In the genomic region with DNA sequence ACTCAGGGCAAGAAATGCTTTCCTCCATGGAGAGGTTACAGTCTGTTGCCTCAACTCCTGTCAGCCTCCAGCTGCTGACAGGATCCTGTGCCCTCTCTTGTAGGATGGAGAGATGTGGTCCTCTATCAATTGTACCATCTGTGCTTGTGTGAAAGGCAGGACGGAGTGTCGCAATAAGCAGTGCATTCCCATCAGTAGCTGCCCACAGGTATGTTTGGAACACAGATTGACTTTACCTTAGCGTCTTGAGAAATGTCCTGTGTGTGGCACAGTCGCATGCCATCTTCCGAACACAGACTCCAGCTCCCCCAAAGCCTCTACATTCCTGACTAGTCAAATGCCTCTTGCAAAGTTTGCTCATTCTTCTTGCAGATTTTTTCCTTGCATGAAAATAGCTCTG, we compare ENCODE assay signal across 27 cellular contexts.
DNase-seq lines count a peak whose midpoint lies in the region; TF ChIP-seq lines count a peak whose summit lies in the region.
"Had no signal": no experiment of that assay in that cellular context is flagged by ENCODE, and none has a peak within 500 bp of the region (broad histone marks: within the 10 kb centered on the region; RNA-seq: fewer than 3 reads in every experiment).

No MANE protein-coding gene starts in this region.

- intact Hi-C loops in mammary epithelial cell (cut with micrococcal nuclease) (no loop called here), colonic mucosa (cut with DNase I) (no loop called here)

- H3K9me3 Mint-ChIP-seq in T-helper 2 cell treated with Interferon-gamma antibody and Interleukin-4, amounts not matched to agents 5 μg/mL and 100 μg/mL, for 36 hours = no peaks in the 10 kb centered on the region
- H3K9me3 Mint-ChIP-seq: nephron had no signal

- 3% methylated on average over 5 of the region's 5 CpGs for WGBS in mammary epithelial cell (ENCODE audit: low coverage, missing lambda C conversion rate)

- CTCF ChIA-PET in mammary epithelial cell (lab: Charles Lee; ENCODE audit: low non-redundant PET) = no interaction called here

- H3K4me1 Mint-ChIP-seq in T-helper 2 cell treated with Interferon-gamma antibody and Interleukin-4, amounts not matched to agents 5 μg/mL and 100 μg/mL, for 36 hours (ENCODE audit: low read depth) = no peaks in the 10 kb centered on the region
- H3K4me1 Mint-ChIP-seq: T-cell had no signal

- DNase-seq in DMS 273 (lab: John Stamatoyannopoulos, UW; ENCODE audit: unreplicated experiment) = peak; percentile 76
- peak; percentile 18 for DNase-seq in M059J (ENCODE audit: low read depth)
- DNase-seq in mammary epithelial cell = peak; percentile 29
- DNase-seq in myocyte (ENCODE audit: low read depth) = peak; percentile 22
- DNase-seq in erythroblast (lab: John Stamatoyannopoulos, UW) = no peak
- DNase-seq in T-helper 2 cell treated with Interferon-gamma antibody and Interleukin-4, amounts not matched to agents 5 μg/mL and 100 μg/mL, for 36 hours (ENCODE audit: low spot score) = no peak
- DNase-seq in colonic mucosa = no peak
- DNase-seq: activated CD4-positive, alpha-beta T cell treated with anti-CD3 and anti-CD28 coated beads, Interleukin-2, amount 50 U/mL, for 4 hours; activated CD4-positive, CD25-positive, alpha-beta regulatory T cell; activated CD8-positive, alpha-beta memory T cell treated with anti-CD3 and anti-CD28 coated beads, Interleukin-2, amount 50 U/mL, for 48 hours; caudate nucleus; EL; mucosa of descending colon; NCI-H1092; NCI-H2029; NCI-H446; NCI-H774; retina; stimulated activated CD4-positive, alpha-beta T cell treated with anti-CD3 and anti-CD28 coated beads, Interleukin-2, amount 100 ng/mL, for 24 hours; T-cell; tibial artery had no signal

- H3K4me1 ChIP-seq in mammary epithelial cell (ENCODE audit: insufficient read depth, low read length) (peaks cover 8% of the 10 kb centered on the region), colonic mucosa (no peaks in the 10 kb centered on the region)
- H3K4me1 ChIP-seq: ascending aorta, SJSA1, tibial artery had no signal

- no peaks in the 10 kb centered on the region for H3K27me3 Mint-ChIP-seq in T-helper 2 cell treated with Interferon-gamma antibody and Interleukin-4, amounts not matched to agents 5 μg/mL and 100 μg/mL, for 36 hours (ENCODE audit: low read depth)
- H3K27me3 Mint-ChIP-seq: T-cell had no signal

- dilution Hi-C loops in mammary epithelial cell (cut with HindIII; ENCODE audit: low sequenced_read_pairs) = no loop called here

- no peak overlapping the region for H3K4me3 ChIP-seq in mammary epithelial cell (replicated peaks in 1 of 3; ENCODE audit: insufficient read depth in 1 of 3, low read depth in 2 of 3, low read length in 3 of 3)
- H3K4me3 ChIP-seq in colonic mucosa = no peak overlapping the region
- H3K4me3 ChIP-seq: ascending aorta, GM12878, mucosa of descending colon, SJSA1, smooth muscle cell, tibial artery had no signal

- in situ Hi-C loops in mammary epithelial cell (cut with MboI; ENCODE audit: low sequenced_read_pairs in 2 of 2) = no loop called here

- H3K27me3 ChIP-seq in mammary epithelial cell (ENCODE audit: insufficient read depth, low read length) (peaks cover 3% of the 10 kb centered on the region), colonic mucosa (no peaks in the 10 kb centered on the region)
- H3K27me3 ChIP-seq: ascending aorta, SJSA1, tibial artery had no signal

- no peaks in the 10 kb centered on the region for H3K36me3 Mint-ChIP-seq in T-helper 2 cell treated with Interferon-gamma antibody and Interleukin-4, amounts not matched to agents 5 μg/mL and 100 μg/mL, for 36 hours (ENCODE audit: low read depth)
- H3K36me3 Mint-ChIP-seq: activated naive CD4-positive, alpha-beta T cell treated with anti-CD3 and anti-CD28 coated beads, Interleukin-2, amount 50 U/mL, for 72 hours; T-cell had no signal

- H3K4me3 Mint-ChIP-seq in T-helper 2 cell treated with Interferon-gamma antibody and Interleukin-4, amounts not matched to agents 5 μg/mL and 100 μg/mL, for 36 hours = no peak overlapping the region
- H3K4me3 Mint-ChIP-seq: nephron, T-cell had no signal

- no TSS peak for BruUV-seq in mammary epithelial cell (replicated peaks; lab: Mats Ljungman, UMichigan)

- H2AFZ ChIP-seq in mammary epithelial cell (ENCODE audit: low read depth, low read length) = no peak overlapping the region

- no peak overlapping the region for H3K4me2 ChIP-seq in mammary epithelial cell (ENCODE audit: insufficient read depth, low read depth, low read length)
- H3K4me2 ChIP-seq: smooth muscle cell had no signal

- H4K20me1 ChIP-seq in mammary epithelial cell (ENCODE audit: insufficient read depth, low read length) = no peaks in the 10 kb centered on the region

- TF ChIP-seq CTCF in mammary epithelial cell (conservative IDR thresholded peaks at IDR 0.05 in 1 of 2, IDR thresholded peaks at IDR 0.05 in 1 of 2; ENCODE audit: extremely low read depth in 1 of 2, insufficient read depth in 1 of 2, low read depth in 1 of 2, low read length in 2 of 2) = no peak
- no peak for TF ChIP-seq CTCF in colonic mucosa (IDR thresholded peaks at IDR 0.05)

- H3K9ac ChIP-seq in mammary epithelial cell (ENCODE audit: insufficient read depth, low read length) (no peak overlapping the region), colonic mucosa (ENCODE audit: low read depth in 2 of 2, low read length in 2 of 2) (no peak overlapping the region)

- no peak overlapping the region for H3K27ac ChIP-seq in mammary epithelial cell (ENCODE audit: insufficient read depth, low read depth, low read length)
- no peak overlapping the region for H3K27ac ChIP-seq in colonic mucosa
- H3K27ac ChIP-seq: ascending aorta, SJSA1, tibial artery had no signal

- TF ChIP-seq POLR2A in erythroblast (IDR thresholded peaks at IDR 0.05; ENCODE audit: low read length) = no peak

- H3K9me3 ChIP-seq in mammary epithelial cell (replicated peaks; ENCODE audit: insufficient read depth, low read length) (no peaks in the 10 kb centered on the region), colonic mucosa (no peaks in the 10 kb centered on the region)
- H3K9me3 ChIP-seq: ascending aorta, mucosa of descending colon, SJSA1, tibial artery had no signal

- H3K36me3 ChIP-seq in mammary epithelial cell (ENCODE audit: insufficient read depth, low read length) (no peaks in the 10 kb centered on the region), colonic mucosa (no peaks in the 10 kb centered on the region)
- H3K36me3 ChIP-seq: ascending aorta, SJSA1 had no signal

- no peaks in the 10 kb centered on the region for H3K79me2 ChIP-seq in mammary epithelial cell (ENCODE audit: insufficient read depth, low read length)

- no peak overlapping the region for H3K27ac Mint-ChIP-seq in T-helper 2 cell treated with Interferon-gamma antibody and Interleukin-4, amounts not matched to agents 5 μg/mL and 100 μg/mL, for 36 hours
- H3K27ac Mint-ChIP-seq: activated naive CD4-positive, alpha-beta T cell treated with anti-CD3 and anti-CD28 coated beads, Interleukin-2, amount 50 U/mL, for 72 hours; T-cell had no signal

Comparison
In these comparisons a context has a peak if more than half of its experiments do, and no peak if none do; other contexts are left out.
1. DNase-seq: peak in DMS 273 (single experiment), M059J (single experiment), mammary epithelial cell (single experiment) and myocyte (single experiment); none in erythroblast (0 of 2), T-helper 2 cell treated with Interferon-gamma antibody and Interleukin-4, amounts not matched to agents 5 μg/mL and 100 μg/mL, for 36 hours (single experiment) and colonic mucosa (single experiment).